In genomic region chr17:78214016-78214705, GRCh38 we compare ENCODE assay signal across 9 cellular contexts. TPM values are rescaled to one million over a fixed set of nuclear protein-coding genes. Genes with fewer than 3 reads are reported as not detected.
DNase-seq lines count a peak whose midpoint lies in the region; ATAC-seq and FAIRE-seq lines count a peak whose summit lies in the region.
"Had no signal": no experiment of that assay in that cellular context is flagged by ENCODE, and none has a peak within 500 bp of the region (broad histone marks: within the 10 kb centered on the region; RNA-seq: fewer than 3 reads in every experiment).

TSS of gene BIRC5 (plus strand) at chr17:78214253. CDS start at chr17:78214317, 64 bp downstream.

- ATAC-seq in GM19397 (IDR thresholded peaks at IDR 0.05; ENCODE audit: unreplicated experiment) (peak; percentile 82), memory B cell (ENCODE audit: low read depth) (peak; percentile 100)
- peak; percentile 99 for ATAC-seq in activated CD8-positive, alpha-beta T cell treated with anti-CD3 and anti-CD28 coated beads, Interleukin-2, amount 10 ng/mL, durations not matched to agents 7 days and 5 days

- H3K27ac Mint-ChIP-seq in activated CD8-positive, alpha-beta T cell treated with anti-CD3 and anti-CD28 coated beads, Interleukin-2, amount 10 ng/mL, durations not matched to agents 7 days and 5 days, result peak within 1 kb of the TSS; percentile 94
- no peak within 1 kb of the TSS for H3K27ac Mint-ChIP-seq in memory B cell

- FAIRE-seq in HTR-8/SVneo (lab: Jason Lieb, UNC), result peak; percentile 60
- FAIRE-seq: TTC549 had no signal

- H3K36me3 Mint-ChIP-seq in activated CD8-positive, alpha-beta T cell treated with anti-CD3 and anti-CD28 coated beads, Interleukin-2, amount 10 ng/mL, durations not matched to agents 7 days and 5 days (ENCODE audit: low read depth), result peaks cover 25% of the 10 kb centered on the region
- no peaks in the 10 kb centered on the region for H3K36me3 Mint-ChIP-seq in memory B cell

- peak within 1 kb of the TSS; percentile 96 for H3K4me2 ChIP-seq in BLaER1

- no peaks in the 10 kb centered on the region for H3K27me3 ChIP-seq in BLaER1

- 0 out of 2 replicates have a peak, but pooled peaks cover 7% of the 10 kb centered on the region for H4K20me1 ChIP-seq in BLaER1

- no peaks in the 10 kb centered on the region for H3K9me3 ChIP-seq in BLaER1

- H3K4me3 Mint-ChIP-seq in activated CD8-positive, alpha-beta T cell treated with anti-CD3 and anti-CD28 coated beads, Interleukin-2, amount 10 ng/mL, durations not matched to agents 7 days and 5 days, result peak within 1 kb of the TSS; percentile 98
- peak within 1 kb of the TSS; percentile 63 for H3K4me3 Mint-ChIP-seq in memory B cell

- DNase-seq in HTR-8/SVneo (ENCODE audit: insufficient read length, low spot score) (peak; percentile 93), memory B cell (ENCODE audit: low spot score in 2 of 2) (peak; percentile 89 to 95)
- peak; percentile 87 for DNase-seq in NK-92 treated with Interleukin-12 subunit alpha and Interleukin-12 subunit beta, amount 100 ng/mL, for 24 hours (lab: John Stamatoyannopoulos, UW)
- DNase-seq in activated CD8-positive, alpha-beta T cell treated with anti-CD3 and anti-CD28 coated beads, Interleukin-2, amount 10 ng/mL, durations not matched to agents 7 days and 5 days, result peak; percentile 95
- peak; percentile 84 for DNase-seq in effector CD8-positive, alpha-beta T cell (lab: John Stamatoyannopoulos, UW)
- peak; percentile 82 to 94 (median 85) for DNase-seq in stimulated activated CD4-positive, alpha-beta T cell treated with anti-CD3 and anti-CD28 coated beads, TNF-alpha, amount 100 ng/mL, for 48 hours (ENCODE audit: low read depth in 3 of 3)

- peak within 1 kb of the TSS; percentile 94 for H3K27ac ChIP-seq in BLaER1

- H3K4me3 ChIP-seq in BLaER1, result peak within 1 kb of the TSS; percentile 90

- CTCF ChIA-PET in activated CD8-positive, alpha-beta T cell treated with anti-CD3 and anti-CD28 coated beads, Interleukin-2, amount 10 ng/mL, durations not matched to agents 7 days and 5 days (lab: Charles Lee), result interaction anchor here (0.9 to 1.0 kb wide), 2 partner anchors 17 to 129 kb away, joined by 3 read pairs; no protein-coding TSS in a partner anchor

- H3K9ac ChIP-seq in BLaER1, result peak within 1 kb of the TSS; percentile 96

- POLR2A ChIA-PET in activated CD8-positive, alpha-beta T cell treated with anti-CD3 and anti-CD28 coated beads, Interleukin-2, amount 10 ng/mL, durations not matched to agents 7 days and 5 days (lab: Charles Lee), result interaction anchor here (0.5 to 1.7 kb wide), 7 partner anchors 10 to 1625 kb away, joined by 3 to 8 read pairs (median 4); partner anchors contain the start of genes CBX4 and TNRC6C

- H3K4me1 ChIP-seq in BLaER1, result peaks cover 29% of the 10 kb centered on the region

- H3K27me3 Mint-ChIP-seq in activated CD8-positive, alpha-beta T cell treated with anti-CD3 and anti-CD28 coated beads, Interleukin-2, amount 10 ng/mL, durations not matched to agents 7 days and 5 days (ENCODE audit: low read depth), result no peaks in the 10 kb centered on the region
- H3K27me3 Mint-ChIP-seq in memory B cell, result peaks cover 2% of the 10 kb centered on the region

- peaks cover 31% of the 10 kb centered on the region for H3K36me3 ChIP-seq in BLaER1

- peaks cover 22% of the 10 kb centered on the region for H3K4me1 Mint-ChIP-seq in activated CD8-positive, alpha-beta T cell treated with anti-CD3 and anti-CD28 coated beads, Interleukin-2, amount 10 ng/mL, durations not matched to agents 7 days and 5 days (ENCODE audit: low read depth)
- H3K4me1 Mint-ChIP-seq in memory B cell, result peaks cover 2% of the 10 kb centered on the region

- no peaks in the 10 kb centered on the region for H3K9me3 Mint-ChIP-seq in activated CD8-positive, alpha-beta T cell treated with anti-CD3 and anti-CD28 coated beads, Interleukin-2, amount 10 ng/mL, durations not matched to agents 7 days and 5 days (ENCODE audit: insufficient read depth)
- no peaks in the 10 kb centered on the region for H3K9me3 Mint-ChIP-seq in memory B cell

RNA-seq across cellular contexts. Expression of gene BIRC5, which starts in this region (rescaled TPM):
- 100 to 1,000 TPM; 108 to 114 TPM for total RNA-seq in activated CD8-positive, alpha-beta T cell treated with anti-CD3 and anti-CD28 coated beads, Interleukin-2, amount 10 ng/mL, durations not matched to agents 7 days and 5 days

Comparison
In these comparisons a context has a peak if more than half of its experiments do, and no peak if none do; other contexts are left out.
1. Peak in every context shown above with its lines: DNase-seq, ATAC-seq, H3K4me3 ChIP-seq and H3K27ac ChIP-seq.